Comparison of ENCODE assay signal across 8 cellular contexts in the genomic region with DNA sequence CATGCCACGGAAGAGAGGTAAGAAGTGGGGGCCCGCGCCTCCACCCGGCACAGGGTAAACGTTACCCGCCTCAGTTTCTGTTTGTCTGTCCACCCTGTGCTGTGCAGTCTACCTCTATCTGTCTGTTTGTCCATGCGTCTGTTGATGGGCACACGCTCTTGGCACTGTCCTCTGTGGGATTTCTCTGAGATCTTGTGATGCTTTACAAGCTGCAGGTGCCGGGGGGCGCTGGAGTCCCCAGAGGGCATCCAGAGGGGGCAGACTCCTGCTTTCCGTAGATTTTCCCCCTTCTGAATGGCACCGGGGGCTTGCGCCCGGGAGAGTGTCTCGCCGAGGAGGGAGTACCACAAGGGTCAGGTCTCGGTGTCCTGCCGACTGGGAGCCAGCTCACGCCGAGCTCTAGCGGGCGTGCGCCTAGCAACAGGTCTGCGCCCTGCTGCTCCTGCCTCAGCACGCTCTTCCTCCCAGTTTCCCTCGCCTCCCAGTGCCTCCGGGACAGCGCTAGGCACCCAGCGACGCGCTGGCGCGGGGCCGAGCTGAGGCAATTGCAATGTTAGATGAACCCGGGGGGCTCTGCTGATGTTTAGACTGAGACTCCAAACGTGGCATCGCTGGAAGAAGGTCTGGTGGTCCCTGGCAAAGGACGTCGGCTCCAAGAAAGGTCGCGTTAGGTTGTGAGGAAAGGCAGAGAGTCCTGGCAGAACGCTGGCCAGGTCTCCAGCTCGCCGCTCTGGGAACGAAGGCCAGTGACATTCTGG. TPM values are rescaled to one million over a fixed set of nuclear protein-coding genes. Genes with fewer than 3 reads are reported as not detected.
A peak's percentile ranks its signal among the peaks of the same experiment; 100 is the strongest.
DNase-seq lines count a peak whose midpoint lies in the region; ATAC-seq and TF ChIP-seq lines count a peak whose summit lies in the region.

No MANE protein-coding gene starts in this region.

- POLR2A ChIA-PET in T-cell (lab: Charles Lee) = no interaction called here

- DNase-seq in 8988T (peak; percentile 38), GM13977 (ENCODE audit: low spot score) (peak; percentile 31), T-cell (no peak), T1000 (lab: John Stamatoyannopoulos, UW) (no peak)

- WGBS in gastroesophageal sphincter (ENCODE audit: low coverage in 1 of 2), 2 donors = 0% methylated on average over 6 of the region's 45 CpGs; no CpG with 5 or more reads in 1 of the 2 donors

- H3K27ac Mint-ChIP-seq in T-cell = peak overlapping the region in 1 of 2 donors; percentile 70

- H3K4me3 ChIP-seq in gastroesophageal sphincter (peak overlapping the region; percentile 28 to 62), parathyroid adenoma (ENCODE audit: low read depth, low read length) (peak overlapping the region; percentile 12)

- peaks cover 36 to 51% of the 10 kb centered on the region in 2 donors for H3K27me3 Mint-ChIP-seq in T-cell

- ATAC-seq in T-cell (replicated peaks in 1 of 4) (peak in 1 of 4 experiments; percentile 15), gastroesophageal sphincter (no peak), HG03342 (IDR thresholded peaks at IDR 0.05; ENCODE audit: unreplicated experiment) (no peak), HG03159 (IDR thresholded peaks at IDR 0.05; ENCODE audit: unreplicated experiment) (no peak)

- peak overlapping the region; percentile 75 for H2AFZ ChIP-seq in parathyroid adenoma

- in situ Hi-C loops in GM13977 (cut with MboI; ENCODE audit: low pct_unique_long_range_greater_than_20kb, low sequenced_read_pairs, unreplicated experiment) = no loop called here

- H3K27ac ChIP-seq in gastroesophageal sphincter = no peak overlapping the region
- no peak overlapping the region for H3K27ac ChIP-seq in parathyroid adenoma

- peaks cover 52% of the 10 kb centered on the region for H3K27me3 ChIP-seq in gastroesophageal sphincter
- H3K27me3 ChIP-seq in parathyroid adenoma (ENCODE audit: control insufficient read depth, insufficient read depth, low read length) = no peaks in the 10 kb centered on the region

- H3K4me3 Mint-ChIP-seq in T-cell = peak overlapping the region; percentile 39 to 71 (median 69)

- no peaks in the 10 kb centered on the region for H3K79me2 ChIP-seq in parathyroid adenoma

- no peaks in the 10 kb centered on the region for H3K36me3 Mint-ChIP-seq in T-cell

- H3K4me2 ChIP-seq in parathyroid adenoma (ENCODE audit: low read length) = peak overlapping the region; percentile 76

- H3K9ac ChIP-seq in parathyroid adenoma = no peak overlapping the region

- TF ChIP-seq CTCF in GM13977 (IDR thresholded peaks at IDR 0.05; ENCODE audit: extremely low read depth, insufficient read depth, missing control alignments) (no peak), gastroesophageal sphincter (IDR thresholded peaks at IDR 0.05) (no peak), parathyroid adenoma (IDR thresholded peaks at IDR 0.05) (no peak)

- H3K9me3 ChIP-seq in gastroesophageal sphincter (no peaks in the 10 kb centered on the region), parathyroid adenoma (ENCODE audit: control insufficient read depth, low read length) (no peaks in the 10 kb centered on the region)

- CTCF ChIA-PET in T-cell (lab: Charles Lee) = interaction anchor here (0.6 to 1.1 kb wide), 2 partner anchors 14 to 25 kb away, joined by 3 read pairs; no protein-coding TSS in a partner anchor

- TF ChIP-seq POLR2A in gastroesophageal sphincter (IDR thresholded peaks at IDR 0.05) = no peak

- no peak for TF ChIP-seq EP300 in gastroesophageal sphincter (IDR thresholded peaks at IDR 0.05)

- no peaks in the 10 kb centered on the region for H3K9me3 Mint-ChIP-seq in T-cell

- peaks cover 16 to 23% (median 21%) of the 10 kb centered on the region in 3 donors for H3K4me1 Mint-ChIP-seq in T-cell

- H3K4me1 ChIP-seq in gastroesophageal sphincter = peaks cover 0 to 38% (median 15%) of the 10 kb centered on the region in 3 donors
- no peaks in the 10 kb centered on the region for H3K4me1 ChIP-seq in parathyroid adenoma

- H3K36me3 ChIP-seq in gastroesophageal sphincter (no peaks in the 10 kb centered on the region), parathyroid adenoma (ENCODE audit: control insufficient read depth, insufficient read depth, low read length) (no peaks in the 10 kb centered on the region)

RNA-seq across cellular contexts. Expression of a gene that starts 0.7 kb away (rescaled TPM):
- 1 to 10 TPM in 2 of 5 donors, under 1 TPM in 1, not detected in 2; 0.63 to 1.2 (median 1.2) TPM for total RNA-seq in T-cell
- under 1 TPM in 2 of 4 donors, not detected in 2; 0.35 to 0.54 TPM for total RNA-seq in gastroesophageal sphincter

Comparison
In these comparisons a context has a peak if more than half of its experiments do, and no peak if none do; other contexts are left out.
1. DNase-seq: peak in 8988T (single experiment) and GM13977 (single experiment); none in T-cell (0 of 34) and T1000 (single experiment).